ENCODE assay signal across 20 cellular contexts in the genomic region with DNA sequence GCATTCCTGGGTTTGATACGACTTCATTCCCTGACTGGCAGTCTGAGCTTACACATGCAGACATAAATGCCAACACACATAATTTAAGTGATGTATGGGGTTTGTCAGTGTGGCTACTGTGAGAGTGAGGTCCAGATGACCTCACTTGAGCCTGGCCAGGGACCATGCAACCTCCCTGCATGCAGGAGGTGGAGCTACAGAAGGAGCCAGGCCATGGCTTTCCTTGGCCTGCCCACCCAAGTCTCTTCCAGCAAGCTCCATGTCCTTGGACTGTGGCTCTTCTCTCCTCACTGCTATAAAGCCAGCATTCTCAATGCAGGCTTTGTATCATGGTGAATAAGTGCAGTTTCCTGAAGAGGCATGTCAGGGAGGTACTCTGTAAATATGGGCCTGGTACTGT.
DNase-seq lines count a peak whose midpoint lies in the region; ATAC-seq and TF ChIP-seq lines count a peak whose summit lies in the region.
"Had no signal": no experiment of that assay in that cellular context is flagged by ENCODE, and none has a peak within 500 bp of the region (broad histone marks: within the 10 kb centered on the region; RNA-seq: fewer than 3 reads in every experiment).

No MANE protein-coding gene starts in this region.

- WGBS in stomach, 5 donors = 60 to 100% (median 85%) methylated on average over 1 of the region's 1 CpG

- TF ChIP-seq EP300 in stomach (IDR thresholded peaks at IDR 0.05) = no peak

- H3K79me2 ChIP-seq in parathyroid adenoma = peaks cover 2% of the 10 kb centered on the region

- TF ChIP-seq CTCF in left ventricle myocardium inferior (IDR thresholded peaks at IDR 0.05; ENCODE audit: borderline replicate concordance) (no peak), parathyroid adenoma (IDR thresholded peaks at IDR 0.05) (no peak), stomach (IDR thresholded peaks at IDR 0.05) (no peak)

- peak overlapping the region; percentile 29 for H3K27ac ChIP-seq in caudate nucleus (ENCODE audit: low read depth, low read length)
- H3K27ac ChIP-seq in left ventricle myocardium inferior (replicated peaks) = peak overlapping the region; percentile 67
- peak overlapping the region; percentile 77 for H3K27ac ChIP-seq in parathyroid adenoma
- H3K27ac ChIP-seq in stomach = no peak overlapping the region
- H3K27ac ChIP-seq: A549, BLaER1, RWPE1, SJCRH30 had no signal

- H3K27me3 ChIP-seq in left ventricle myocardium inferior (ENCODE audit: low read depth) (no peaks in the 10 kb centered on the region), parathyroid adenoma (ENCODE audit: control insufficient read depth, insufficient read depth, low read length) (no peaks in the 10 kb centered on the region), stomach (no peaks in the 10 kb centered on the region)
- H3K27me3 ChIP-seq: BLaER1, SJCRH30 had no signal

- no peak for TF ChIP-seq POLR2A in stomach (IDR thresholded peaks at IDR 0.05)

- peak; percentile 9 for ATAC-seq in Right ventricle myocardium superior (ENCODE audit: poor library complexity)
- ATAC-seq in HG02642 (IDR thresholded peaks at IDR 0.05; ENCODE audit: poor library complexity, unreplicated experiment) = no peak
- ATAC-seq: A549, PC-3 had no signal

- H3K9ac ChIP-seq in parathyroid adenoma = no peak overlapping the region
- H3K9ac ChIP-seq: BLaER1 had no signal

- H3K4me3 ChIP-seq in left ventricle myocardium inferior (no peak overlapping the region), parathyroid adenoma (ENCODE audit: low read depth, low read length) (no peak overlapping the region), stomach (no peak overlapping the region)
- H3K4me3 ChIP-seq: A549, BLaER1, SJCRH30 had no signal

- H3K36me3 ChIP-seq in left ventricle myocardium inferior (peaks cover 45% of the 10 kb centered on the region), parathyroid adenoma (ENCODE audit: control insufficient read depth, insufficient read depth, low read length) (no peaks in the 10 kb centered on the region), stomach (peaks cover 0 to 7% (median 0%) of the 10 kb centered on the region in 4 donors)
- H3K36me3 ChIP-seq: BLaER1, SJCRH30 had no signal

- H3K4me2 ChIP-seq in parathyroid adenoma (ENCODE audit: low read length) = peak overlapping the region; percentile 45
- H3K4me2 ChIP-seq: A549, BLaER1 had no signal

- intact Hi-C loops in Right ventricle myocardium superior (cut with DNase I) = no loop called here
- intact Hi-C loops in cardiac septum (cut with DNase I) = no loop called here
- intact Hi-C loops in left ventricle myocardium inferior (cut with micrococcal nuclease) = no loop called here
- intact Hi-C loops in stomach (cut with DNase I; ENCODE audit: low total_unique reads) = no loop called here

- DNase-seq in Right ventricle myocardium superior = no peak
- DNase-seq in cardiac septum (ENCODE audit: low spot score) = no peak
- DNase-seq in caudate nucleus (lab: John Stamatoyannopoulos, UW) = no peak
- no peak for DNase-seq in left ventricle myocardium inferior
- DNase-seq in NCI-H2107 (lab: John Stamatoyannopoulos, UW) = no peak
- no peak for DNase-seq in stomach
- DNase-seq: CD4-positive, alpha-beta memory T cell; DMS79; IMR-90; NCI-H1417; NCI-H187; NCI-H2171; NCI-H526; PC-3; SJCRH30 had no signal

- no peaks in the 10 kb centered on the region for H3K9me3 ChIP-seq in left ventricle myocardium inferior (replicated peaks)
- no peaks in the 10 kb centered on the region for H3K9me3 ChIP-seq in parathyroid adenoma (ENCODE audit: control insufficient read depth, low read length)
- H3K9me3 ChIP-seq in stomach = no peaks in the 10 kb centered on the region
- H3K9me3 ChIP-seq: A549, BLaER1, SJCRH30 had no signal

- H3K4me1 ChIP-seq in left ventricle myocardium inferior (peaks cover 26% of the 10 kb centered on the region), parathyroid adenoma (peaks cover 40% of the 10 kb centered on the region), stomach (peaks cover 0 to 8% (median 0%) of the 10 kb centered on the region in 4 donors)
- H3K4me1 ChIP-seq: A549, SJCRH30 had no signal

- peak overlapping the region; percentile 36 for H2AFZ ChIP-seq in parathyroid adenoma

Comparison
In these comparisons a context has a peak if more than half of its experiments do, and no peak if none do; other contexts are left out.
1. H3K27ac ChIP-seq: peak in caudate nucleus (single experiment), left ventricle myocardium inferior (single experiment) and parathyroid adenoma (single experiment); none in stomach (0 of 5).